1 cellular context compared by ENCODE assay signal in the genomic region with DNA sequence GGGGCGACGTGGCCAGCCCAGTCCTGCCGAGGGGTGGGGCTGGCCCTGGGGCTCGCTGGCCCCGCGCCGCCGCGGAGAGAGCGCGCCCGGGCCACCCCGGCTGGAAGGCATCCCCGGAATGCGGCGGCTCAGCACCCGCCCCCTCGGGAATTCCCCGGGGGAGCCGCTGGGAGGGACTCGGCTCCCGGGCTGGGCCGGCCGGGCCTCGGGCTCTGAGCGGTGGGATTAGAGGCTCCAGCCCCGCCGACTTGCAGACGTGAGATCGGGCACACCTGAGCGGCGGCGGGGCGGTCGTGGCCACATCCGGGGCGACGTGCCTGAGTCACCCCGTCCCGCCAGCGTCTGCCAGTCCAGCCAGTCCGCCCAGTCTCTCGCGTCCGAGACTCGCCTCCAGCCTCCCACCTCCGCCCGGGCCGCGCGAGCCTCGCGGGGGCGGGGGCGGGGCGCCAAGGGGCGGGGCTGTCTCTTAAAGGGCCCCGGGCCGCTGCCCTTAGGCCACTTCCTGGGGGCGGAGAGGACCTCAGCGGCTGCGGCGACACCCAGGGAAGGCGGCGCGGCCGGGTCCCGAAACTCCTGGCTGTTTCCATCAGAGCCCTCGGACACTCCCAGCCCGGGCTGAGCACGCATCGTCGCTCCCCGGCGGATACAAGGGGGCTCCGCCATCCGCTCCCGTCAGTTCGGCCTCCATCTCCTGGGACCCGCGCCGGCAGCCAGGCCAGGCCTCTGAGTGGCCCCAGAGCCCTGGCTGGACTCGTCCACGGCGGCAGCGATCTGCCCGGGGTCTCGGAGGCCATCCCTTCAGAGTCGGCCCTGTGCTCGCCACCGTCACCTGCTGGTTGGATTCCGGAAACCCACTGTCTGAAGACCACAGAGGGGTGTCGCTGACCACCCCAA.
TF ChIP-seq lines count a peak whose summit lies in the region.

A gene (plus strand): TSS at position 498 of the 894 bp plus-strand sequence.

TF ChIP-seq in HepG2, 621 proteins besides CTCF, POLR2A, EP300 and RAD21 (continued from another document and continues in another):
- TF ChIP-seq ZSCAN20 (CRISPR knock-in tag; IDR thresholded peaks at IDR 0.05; ENCODE audit: borderline replicate concordance) (peak; percentile 31; the same call in 1 of the 2 replicates), PRMT3 (CRISPR knock-in tag; IDR thresholded peaks at IDR 0.05; ENCODE audit: borderline replicate concordance, low read depth) (no peak), ZNF44 (CRISPR knock-in tag; IDR thresholded peaks at IDR 0.05) (no peak), MAFK (conservative IDR thresholded peaks at IDR 0.05 in 1 of 2, IDR thresholded peaks at IDR 0.05 in 1 of 2; ENCODE audit: low read length in 2 of 2) (no peak), ISX (CRISPR knock-in tag; conservative IDR thresholded peaks at IDR 0.05) (no peak; the same call in 1 of the 2 replicates), KAT8 (CRISPR knock-in tag; IDR thresholded peaks at IDR 0.05) (peak; percentile 33; the same call in 1 of the 2 replicates), ZNF235 (CRISPR knock-in tag; IDR thresholded peaks at IDR 0.05; ENCODE audit: borderline replicate concordance) (peak; percentile 81; the same call in 1 of the 2 replicates), ZNF232 (CRISPR knock-in tag; IDR thresholded peaks at IDR 0.05; ENCODE audit: borderline replicate concordance) (no peak), ZNF329 (CRISPR knock-in tag; IDR thresholded peaks at IDR 0.05; ENCODE audit: low read depth) (no peak; the same call in 1 of the 2 replicates), IRF2 (CRISPR knock-in tag; IDR thresholded peaks at IDR 0.05) (peak; percentile 42; the same call in 1 of the 2 replicates), RFXANK (CRISPR knock-in tag; IDR thresholded peaks at IDR 0.05) (no peak; the same call in 1 of the 2 replicates), KMT2B (CRISPR knock-in tag; IDR thresholded peaks at IDR 0.05) (no peak), ZNF530 (CRISPR knock-in tag; IDR thresholded peaks at IDR 0.05; ENCODE audit: low read depth) (no peak), ZNF83 (CRISPR knock-in tag; IDR thresholded peaks at IDR 0.05; ENCODE audit: borderline replicate concordance) (no peak), CAMTA2 (CRISPR knock-in tag; IDR thresholded peaks at IDR 0.05; ENCODE audit: borderline replicate concordance) (no peak; the same call in 1 of the 2 replicates), ZNF451 (CRISPR knock-in tag; IDR thresholded peaks at IDR 0.05) (peak; percentile 59; the same call in 1 of the 2 replicates), KLF9 (CRISPR knock-in tag; IDR thresholded peaks at IDR 0.05; ENCODE audit: low read depth) (peak; percentile 38; the same call in 1 of the 2 replicates), ZKSCAN1 (IDR thresholded peaks at IDR 0.05; ENCODE audit: low read length) (no peak), NFIB (CRISPR knock-in tag; IDR thresholded peaks at IDR 0.05; ENCODE audit: borderline replicate concordance) (no peak), TCF7L2 (IDR thresholded peaks at IDR 0.05; ENCODE audit: low read depth, low read length) (no peak), SMARCC2 (IDR thresholded peaks at IDR 0.05) (no peak), ZKSCAN8 (CRISPR knock-in tag; IDR thresholded peaks at IDR 0.05; ENCODE audit: borderline replicate concordance) (no peak; the same call in 1 of the 2 replicates), ZNF839 (CRISPR knock-in tag; IDR thresholded peaks at IDR 0.05; ENCODE audit: borderline replicate concordance) (no peak), MYC (CRISPR knock-in tag; IDR thresholded peaks at IDR 0.05; ENCODE audit: borderline replicate concordance) (peak; percentile 54; the same call in 1 of the 2 replicates), ZNF432 (CRISPR knock-in tag; IDR thresholded peaks at IDR 0.05; ENCODE audit: borderline replicate concordance) (no peak), ZFP1 (CRISPR knock-in tag; IDR thresholded peaks at IDR 0.05) (no peak; the same call in 1 of the 2 replicates), KMT2A (CRISPR knock-in tag; IDR thresholded peaks at IDR 0.05) (no peak; the same call in 1 of the 2 replicates), ATRX (CRISPR knock-in tag; IDR thresholded peaks at IDR 0.05; ENCODE audit: borderline replicate concordance) (no peak), GATAD2A (CRISPR knock-in tag; IDR thresholded peaks at IDR 0.05) (no peak), ELF4 (CRISPR knock-in tag; IDR thresholded peaks at IDR 0.05; ENCODE audit: borderline replicate concordance) (no peak), JUN (CRISPR knock-in tag; IDR thresholded peaks at IDR 0.05) (no peak), RORA (CRISPR knock-in tag; IDR thresholded peaks at IDR 0.05) (no peak), GATA4 (IDR thresholded peaks at IDR 0.05; ENCODE audit: borderline replicate concordance, low read depth) (no peak)
- TF ChIP-seq, protein P1, sequence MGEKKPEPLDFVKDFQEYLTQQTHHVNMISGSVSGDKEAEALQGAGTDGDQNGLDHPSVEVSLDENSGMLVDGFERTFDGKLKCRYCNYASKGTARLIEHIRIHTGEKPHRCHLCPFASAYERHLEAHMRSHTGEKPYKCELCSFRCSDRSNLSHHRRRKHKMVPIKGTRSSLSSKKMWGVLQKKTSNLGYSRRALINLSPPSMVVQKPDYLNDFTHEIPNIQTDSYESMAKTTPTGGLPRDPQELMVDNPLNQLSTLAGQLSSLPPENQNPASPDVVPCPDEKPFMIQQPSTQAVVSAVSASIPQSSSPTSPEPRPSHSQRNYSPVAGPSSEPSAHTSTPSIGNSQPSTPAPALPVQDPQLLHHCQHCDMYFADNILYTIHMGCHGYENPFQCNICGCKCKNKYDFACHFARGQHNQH (CRISPR knock-in tag; IDR thresholded peaks at IDR 0.05): no peak
- TF ChIP-seq, protein P2, sequence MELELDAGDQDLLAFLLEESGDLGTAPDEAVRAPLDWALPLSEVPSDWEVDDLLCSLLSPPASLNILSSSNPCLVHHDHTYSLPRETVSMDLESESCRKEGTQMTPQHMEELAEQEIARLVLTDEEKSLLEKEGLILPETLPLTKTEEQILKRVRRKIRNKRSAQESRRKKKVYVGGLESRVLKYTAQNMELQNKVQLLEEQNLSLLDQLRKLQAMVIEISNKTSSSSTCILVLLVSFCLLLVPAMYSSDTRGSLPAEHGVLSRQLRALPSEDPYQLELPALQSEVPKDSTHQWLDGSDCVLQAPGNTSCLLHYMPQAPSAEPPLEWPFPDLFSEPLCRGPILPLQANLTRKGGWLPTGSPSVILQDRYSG (CRISPR knock-in tag; IDR thresholded peaks at IDR 0.05): no peak
- TF ChIP-seq, protein P3, sequence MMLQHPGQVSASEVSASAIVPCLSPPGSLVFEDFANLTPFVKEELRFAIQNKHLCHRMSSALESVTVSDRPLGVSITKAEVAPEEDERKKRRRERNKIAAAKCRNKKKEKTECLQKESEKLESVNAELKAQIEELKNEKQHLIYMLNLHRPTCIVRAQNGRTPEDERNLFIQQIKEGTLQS (CRISPR knock-in tag; IDR thresholded peaks at IDR 0.05): no peak
- TF ChIP-seq, protein P4, sequence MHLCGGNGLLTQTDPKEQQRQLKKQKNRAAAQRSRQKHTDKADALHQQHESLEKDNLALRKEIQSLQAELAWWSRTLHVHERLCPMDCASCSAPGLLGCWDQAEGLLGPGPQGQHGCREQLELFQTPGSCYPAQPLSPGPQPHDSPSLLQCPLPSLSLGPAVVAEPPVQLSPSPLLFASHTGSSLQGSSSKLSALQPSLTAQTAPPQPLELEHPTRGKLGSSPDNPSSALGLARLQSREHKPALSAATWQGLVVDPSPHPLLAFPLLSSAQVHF (CRISPR knock-in tag; IDR thresholded peaks at IDR 0.05): 0 out of 2 replicates have a peak, but pooled peaks have one; percentile 45
- TF ChIP-seq, protein P5, sequence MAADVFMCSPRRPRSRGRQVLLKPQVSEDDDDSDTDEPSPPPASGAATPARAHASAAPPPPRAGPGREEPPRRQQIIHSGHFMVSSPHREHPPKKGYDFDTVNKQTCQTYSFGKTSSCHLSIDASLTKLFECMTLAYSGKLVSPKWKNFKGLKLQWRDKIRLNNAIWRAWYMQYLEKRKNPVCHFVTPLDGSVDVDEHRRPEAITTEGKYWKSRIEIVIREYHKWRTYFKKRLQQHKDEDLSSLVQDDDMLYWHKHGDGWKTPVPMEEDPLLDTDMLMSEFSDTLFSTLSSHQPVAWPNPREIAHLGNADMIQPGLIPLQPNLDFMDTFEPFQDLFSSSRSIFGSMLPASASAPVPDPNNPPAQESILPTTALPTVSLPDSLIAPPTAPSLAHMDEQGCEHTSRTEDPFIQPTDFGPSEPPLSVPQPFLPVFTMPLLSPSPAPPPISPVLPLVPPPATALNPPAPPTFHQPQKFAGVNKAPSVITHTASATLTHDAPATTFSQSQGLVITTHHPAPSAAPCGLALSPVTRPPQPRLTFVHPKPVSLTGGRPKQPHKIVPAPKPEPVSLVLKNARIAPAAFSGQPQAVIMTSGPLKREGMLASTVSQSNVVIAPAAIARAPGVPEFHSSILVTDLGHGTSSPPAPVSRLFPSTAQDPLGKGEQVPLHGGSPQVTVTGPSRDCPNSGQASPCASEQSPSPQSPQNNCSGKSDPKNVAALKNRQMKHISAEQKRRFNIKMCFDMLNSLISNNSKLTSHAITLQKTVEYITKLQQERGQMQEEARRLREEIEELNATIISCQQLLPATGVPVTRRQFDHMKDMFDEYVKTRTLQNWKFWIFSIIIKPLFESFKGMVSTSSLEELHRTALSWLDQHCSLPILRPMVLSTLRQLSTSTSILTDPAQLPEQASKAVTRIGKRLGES (CRISPR knock-in tag; IDR thresholded peaks at IDR 0.05; ENCODE audit: borderline replicate concordance): peak; percentile 48; the same call in 1 of the 2 replicates
- TF ChIP-seq, protein P6, sequence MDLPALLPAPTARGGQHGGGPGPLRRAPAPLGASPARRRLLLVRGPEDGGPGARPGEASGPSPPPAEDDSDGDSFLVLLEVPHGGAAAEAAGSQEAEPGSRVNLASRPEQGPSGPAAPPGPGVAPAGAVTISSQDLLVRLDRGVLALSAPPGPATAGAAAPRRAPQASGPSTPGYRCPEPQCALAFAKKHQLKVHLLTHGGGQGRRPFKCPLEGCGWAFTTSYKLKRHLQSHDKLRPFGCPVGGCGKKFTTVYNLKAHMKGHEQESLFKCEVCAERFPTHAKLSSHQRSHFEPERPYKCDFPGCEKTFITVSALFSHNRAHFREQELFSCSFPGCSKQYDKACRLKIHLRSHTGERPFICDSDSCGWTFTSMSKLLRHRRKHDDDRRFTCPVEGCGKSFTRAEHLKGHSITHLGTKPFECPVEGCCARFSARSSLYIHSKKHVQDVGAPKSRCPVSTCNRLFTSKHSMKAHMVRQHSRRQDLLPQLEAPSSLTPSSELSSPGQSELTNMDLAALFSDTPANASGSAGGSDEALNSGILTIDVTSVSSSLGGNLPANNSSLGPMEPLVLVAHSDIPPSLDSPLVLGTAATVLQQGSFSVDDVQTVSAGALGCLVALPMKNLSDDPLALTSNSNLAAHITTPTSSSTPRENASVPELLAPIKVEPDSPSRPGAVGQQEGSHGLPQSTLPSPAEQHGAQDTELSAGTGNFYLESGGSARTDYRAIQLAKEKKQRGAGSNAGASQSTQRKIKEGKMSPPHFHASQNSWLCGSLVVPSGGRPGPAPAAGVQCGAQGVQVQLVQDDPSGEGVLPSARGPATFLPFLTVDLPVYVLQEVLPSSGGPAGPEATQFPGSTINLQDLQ (CRISPR knock-in tag; IDR thresholded peaks at IDR 0.05): no peak
- TF ChIP-seq, protein P7, sequence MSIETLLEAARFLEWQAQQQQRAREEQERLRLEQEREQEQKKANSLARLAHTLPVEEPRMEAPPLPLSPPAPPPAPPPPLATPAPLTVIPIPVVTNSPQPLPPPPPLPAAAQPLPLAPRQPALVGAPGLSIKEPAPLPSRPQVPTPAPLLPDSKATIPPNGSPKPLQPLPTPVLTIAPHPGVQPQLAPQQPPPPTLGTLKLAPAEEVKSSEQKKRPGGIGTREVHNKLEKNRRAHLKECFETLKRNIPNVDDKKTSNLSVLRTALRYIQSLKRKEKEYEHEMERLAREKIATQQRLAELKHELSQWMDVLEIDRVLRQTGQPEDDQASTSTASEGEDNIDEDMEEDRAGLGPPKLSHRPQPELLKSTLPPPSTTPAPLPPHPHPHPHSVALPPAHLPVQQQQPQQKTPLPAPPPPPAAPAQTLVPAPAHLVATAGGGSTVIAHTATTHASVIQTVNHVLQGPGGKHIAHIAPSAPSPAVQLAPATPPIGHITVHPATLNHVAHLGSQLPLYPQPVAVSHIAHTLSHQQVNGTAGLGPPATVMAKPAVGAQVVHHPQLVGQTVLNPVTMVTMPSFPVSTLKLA (IDR thresholded peaks at IDR 0.05): no peak
- TF ChIP-seq, protein P8, sequence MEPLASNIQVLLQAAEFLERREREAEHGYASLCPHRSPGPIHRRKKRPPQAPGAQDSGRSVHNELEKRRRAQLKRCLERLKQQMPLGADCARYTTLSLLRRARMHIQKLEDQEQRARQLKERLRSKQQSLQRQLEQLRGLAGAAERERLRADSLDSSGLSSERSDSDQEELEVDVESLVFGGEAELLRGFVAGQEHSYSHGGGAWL (CRISPR knock-in tag; IDR thresholded peaks at IDR 0.05): peak; percentile 38; the same call in 1 of the 2 replicates
- TF ChIP-seq, protein P9, sequence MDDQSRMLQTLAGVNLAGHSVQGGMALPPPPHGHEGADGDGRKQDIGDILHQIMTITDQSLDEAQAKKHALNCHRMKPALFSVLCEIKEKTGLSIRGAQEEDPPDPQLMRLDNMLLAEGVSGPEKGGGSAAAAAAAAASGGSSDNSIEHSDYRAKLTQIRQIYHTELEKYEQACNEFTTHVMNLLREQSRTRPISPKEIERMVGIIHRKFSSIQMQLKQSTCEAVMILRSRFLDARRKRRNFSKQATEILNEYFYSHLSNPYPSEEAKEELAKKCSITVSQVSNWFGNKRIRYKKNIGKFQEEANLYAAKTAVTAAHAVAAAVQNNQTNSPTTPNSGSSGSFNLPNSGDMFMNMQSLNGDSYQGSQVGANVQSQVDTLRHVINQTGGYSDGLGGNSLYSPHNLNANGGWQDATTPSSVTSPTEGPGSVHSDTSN (CRISPR knock-in tag; IDR thresholded peaks at IDR 0.05; ENCODE audit: borderline replicate concordance): 0 out of 2 replicates have a peak, but pooled peaks have one; percentile 47
- TF ChIP-seq, protein P10, sequence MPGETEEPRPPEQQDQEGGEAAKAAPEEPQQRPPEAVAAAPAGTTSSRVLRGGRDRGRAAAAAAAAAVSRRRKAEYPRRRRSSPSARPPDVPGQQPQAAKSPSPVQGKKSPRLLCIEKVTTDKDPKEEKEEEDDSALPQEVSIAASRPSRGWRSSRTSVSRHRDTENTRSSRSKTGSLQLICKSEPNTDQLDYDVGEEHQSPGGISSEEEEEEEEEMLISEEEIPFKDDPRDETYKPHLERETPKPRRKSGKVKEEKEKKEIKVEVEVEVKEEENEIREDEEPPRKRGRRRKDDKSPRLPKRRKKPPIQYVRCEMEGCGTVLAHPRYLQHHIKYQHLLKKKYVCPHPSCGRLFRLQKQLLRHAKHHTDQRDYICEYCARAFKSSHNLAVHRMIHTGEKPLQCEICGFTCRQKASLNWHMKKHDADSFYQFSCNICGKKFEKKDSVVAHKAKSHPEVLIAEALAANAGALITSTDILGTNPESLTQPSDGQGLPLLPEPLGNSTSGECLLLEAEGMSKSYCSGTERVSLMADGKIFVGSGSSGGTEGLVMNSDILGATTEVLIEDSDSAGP (CRISPR knock-in tag; IDR thresholded peaks at IDR 0.05; ENCODE audit: borderline replicate concordance): peak; percentile 100
- TF ChIP-seq, protein P11, sequence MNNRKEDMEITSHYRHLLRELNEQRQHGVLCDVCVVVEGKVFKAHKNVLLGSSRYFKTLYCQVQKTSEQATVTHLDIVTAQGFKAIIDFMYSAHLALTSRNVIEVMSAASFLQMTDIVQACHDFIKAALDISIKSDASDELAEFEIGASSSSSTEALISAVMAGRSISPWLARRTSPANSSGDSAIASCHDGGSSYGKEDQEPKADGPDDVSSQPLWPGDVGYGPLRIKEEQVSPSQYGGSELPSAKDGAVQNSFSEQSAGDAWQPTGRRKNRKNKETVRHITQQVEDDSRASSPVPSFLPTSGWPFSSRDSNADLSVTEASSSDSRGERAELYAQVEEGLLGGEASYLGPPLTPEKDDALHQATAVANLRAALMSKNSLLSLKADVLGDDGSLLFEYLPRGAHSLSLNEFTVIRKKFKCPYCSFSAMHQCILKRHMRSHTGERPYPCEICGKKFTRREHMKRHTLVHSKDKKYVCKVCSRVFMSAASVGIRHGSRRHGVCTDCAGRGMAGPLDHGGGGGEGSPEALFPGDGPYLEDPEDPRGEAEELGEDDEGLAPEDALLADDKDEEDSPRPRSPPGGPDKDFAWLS (CRISPR knock-in tag; IDR thresholded peaks at IDR 0.05; ENCODE audit: borderline replicate concordance): no peak
